24 cellular contexts compared by ENCODE assay signal in the genomic region with DNA sequence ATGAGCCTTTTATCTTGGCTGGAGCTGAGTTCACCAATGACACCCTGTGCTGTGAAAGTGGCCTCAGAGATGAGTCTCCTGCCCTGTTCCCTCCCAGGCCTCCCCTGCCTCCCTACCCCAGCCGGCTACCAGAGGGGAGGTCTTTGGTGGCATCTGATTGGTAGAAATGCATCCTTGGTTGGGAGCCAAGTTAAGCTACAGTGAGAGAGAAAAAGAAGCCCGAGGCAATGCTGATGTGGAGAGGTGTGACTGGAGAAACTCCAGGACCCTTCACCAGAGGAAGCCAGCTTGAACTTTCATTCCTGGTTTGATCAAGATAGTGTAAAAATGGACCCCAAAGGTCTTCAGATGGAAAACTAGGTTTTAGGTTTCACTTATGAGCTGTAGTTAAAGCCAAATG.
"Had no signal": no experiment of that assay in that cellular context is flagged by ENCODE, and none has a peak within 500 bp of the region (broad histone marks: within the 10 kb centered on the region; RNA-seq: fewer than 3 reads in every experiment).

No MANE protein-coding gene starts in this region.

- H3K79me2 ChIP-seq: parathyroid adenoma had no signal

- H3K36me3 ChIP-seq: gastroesophageal sphincter, right atrium auricular region, thoracic aorta, upper lobe of left lung, vagina had no signal

- H3K4me3 ChIP-seq: body of pancreas, gastroesophageal sphincter, psoas muscle, right atrium auricular region, spleen, thoracic aorta, upper lobe of left lung, vagina had no signal

- ATAC-seq: activated CD4-positive, alpha-beta T cell treated with anti-CD3 and anti-CD28 coated beads for 36 hours; body of pancreas; effector memory CD8-positive, alpha-beta T cell; gastroesophageal sphincter; left colon; psoas muscle; stimulated activated naive CD8-positive, alpha-beta T cell treated with anti-CD3 and anti-CD28 coated beads, Interleukin-15, Interleukin-2, amounts not matched to agents 100 U/mL and 50 U/mL, for 24 hours had no signal

- H3K27me3 ChIP-seq: body of pancreas, gastroesophageal sphincter, right atrium auricular region, spleen, upper lobe of left lung, vagina had no signal

- H3K9ac ChIP-seq: parathyroid adenoma had no signal

- H3K4me1 ChIP-seq: body of pancreas, psoas muscle, right atrium auricular region, upper lobe of left lung, vagina had no signal

- DNase-seq: activated CD4-positive, alpha-beta T cell treated with anti-CD3 and anti-CD28 coated beads for 36 hours; activated CD4-positive, alpha-beta T cell treated with anti-CD3 and anti-CD28 coated beads, Interleukin-2, amount 50 U/mL, for 4 hours; activated CD4-positive, CD25-positive, alpha-beta regulatory T cell; activated effector memory CD4-positive, alpha-beta T cell treated with Interleukin-2 at 50 U/mL for 16 hours; activated naive CD4-positive, alpha-beta T cell treated with Interleukin-2 at 50 U/mL for 16 hours; activated T-cell treated with anti-CD3 and anti-CD28 coated beads for 4 hours; anterior cingulate cortex; body of pancreas; caudate nucleus; cortex of kidney; effector memory CD8-positive, alpha-beta T cell; erythroblast; hippocampal formation; kidney; left colon; psoas muscle; spleen; stimulated activated naive CD8-positive, alpha-beta T cell treated with anti-CD3 and anti-CD28 coated beads, Interleukin-15, Interleukin-2, amounts not matched to agents 100 U/mL and 50 U/mL, for 24 hours; upper lobe of left lung had no signal

- H3K9me3 ChIP-seq: body of pancreas, gastroesophageal sphincter, psoas muscle, right atrium auricular region, spleen, thoracic aorta, upper lobe of left lung, vagina had no signal

- H2AFZ ChIP-seq: parathyroid adenoma had no signal

- H3K27ac ChIP-seq: body of pancreas, gastroesophageal sphincter, parathyroid adenoma, psoas muscle, right atrium auricular region, spleen, thoracic aorta, upper lobe of left lung, vagina had no signal
